16 cellular contexts compared by ENCODE assay signal in genomic region chr4:101119141-101119540, GRCh38.
DNase-seq lines count a peak whose midpoint lies in the region; ATAC-seq, FAIRE-seq and TF ChIP-seq lines count a peak whose summit lies in the region.
"Had no signal": no experiment of that assay in that cellular context is flagged by ENCODE, and none has a peak within 500 bp of the region (broad histone marks: within the 10 kb centered on the region; RNA-seq: fewer than 3 reads in every experiment).

No MANE protein-coding gene starts in this region.

- CTCF ChIA-PET in GM12878 (lab: Yijun Ruan, JAX) = interaction anchor here (0.7 to 1.5 kb wide), 4 partner anchors 10 to 1026 kb away, joined by 3 to 5 read pairs (median 4); no protein-coding TSS in a partner anchor

- H3K4me3 ChIP-seq in GM12878 (no peak overlapping the region), small intestine (ENCODE audit: low read depth in 1 of 2, low read length in 2 of 2) (no peak overlapping the region), left ventricle myocardium inferior (no peak overlapping the region), GM23248 (no peak overlapping the region)
- H3K4me3 ChIP-seq: A549, BLaER1 had no signal

- H3F3A ChIP-seq in GM23248 (ENCODE audit: insufficient read depth) = 0 out of 2 replicates have a peak, but pooled peaks cover 6% of the 10 kb centered on the region

- no peak for TF ChIP-seq EP300 in GM12878 (IDR thresholded peaks at IDR 0.05; ENCODE audit: borderline replicate concordance in 1 of 2, control insufficient read depth in 1 of 2, low read depth in 2 of 2, low read length in 2 of 2)

- SMC1A ChIA-PET in GM12878 (lab: Charles Lee; ENCODE audit: uncharacterized antibody, unreplicated experiment) = interaction anchor here (0.6 to 1.2 kb wide), 3 partner anchors 16 to 104 kb away, joined by 3 to 4 read pairs (median 3); no protein-coding TSS in a partner anchor

- no peaks in the 10 kb centered on the region for H3K79me2 ChIP-seq in GM12878 (ENCODE audit: control insufficient read depth, insufficient read depth, low read length)
- peaks cover 57% of the 10 kb centered on the region for H3K79me2 ChIP-seq in GM23248 (ENCODE audit: insufficient read depth)

- H4K20me1 ChIP-seq in GM12878 (ENCODE audit: control insufficient read depth, insufficient read depth) (no peaks in the 10 kb centered on the region), GM23248 (ENCODE audit: insufficient read depth) (no peaks in the 10 kb centered on the region)
- H4K20me1 ChIP-seq: BLaER1 had no signal

- no peaks in the 10 kb centered on the region for H3K36me3 ChIP-seq in GM12878 (ENCODE audit: control insufficient read depth in 2 of 2, insufficient read depth in 2 of 2, low read length in 1 of 2)
- H3K36me3 ChIP-seq in small intestine (ENCODE audit: control insufficient read depth in 2 of 2, insufficient read depth in 2 of 2, low read length in 2 of 2) = no peaks in the 10 kb centered on the region
- H3K36me3 ChIP-seq in left ventricle myocardium inferior = no peaks in the 10 kb centered on the region
- H3K36me3 ChIP-seq in GM23248 (ENCODE audit: low read depth) = no peaks in the 10 kb centered on the region
- H3K36me3 ChIP-seq: BLaER1 had no signal

- no peak for TF ChIP-seq RAD21 in GM12878 (IDR thresholded peaks at IDR 0.05; ENCODE audit: insufficient read depth, low read depth, low read length)

- no peak overlapping the region for H3K9ac ChIP-seq in GM12878 (ENCODE audit: control insufficient read depth, insufficient read depth, low read length)
- no peak overlapping the region for H3K9ac ChIP-seq in GM23248
- H3K9ac ChIP-seq: BLaER1, KMS-11 had no signal

- no peak for ATAC-seq in GM12878
- ATAC-seq: A549 had no signal

- no peak for TF ChIP-seq POLR2A in GM12878 (IDR thresholded peaks at IDR 0.05; ENCODE audit: low read depth, low read length)

- H2AFZ ChIP-seq in GM12878 (ENCODE audit: control insufficient read depth, low read depth, low read length) (no peak overlapping the region), GM23248 (no peak overlapping the region)

- BruUV-seq in GM12878 (replicated peaks; lab: Mats Ljungman, UMichigan) = no TSS peak

- RAD21 ChIA-PET in GM12878 (lab: Charles Lee; ENCODE audit: unreplicated experiment) = no interaction called here

- no peaks in the 10 kb centered on the region for H3K9me2 ChIP-seq in GM23248 (ENCODE audit: insufficient read depth)

- no peak overlapping the region for H3K27ac ChIP-seq in GM12878 (ENCODE audit: control insufficient read depth, insufficient read depth)
- no peak overlapping the region for H3K27ac ChIP-seq in small intestine (ENCODE audit: low read depth in 1 of 2, low read length in 1 of 2)
- H3K27ac ChIP-seq in left ventricle myocardium inferior (replicated peaks) = no peak overlapping the region
- no peak overlapping the region for H3K27ac ChIP-seq in GM23248
- H3K27ac ChIP-seq: A549, BLaER1, KMS-11 had no signal

- FAIRE-seq in D721Med (lab: Jason Lieb, UNC) (peak; percentile 56), GM12878 (lab: Jason Lieb, UNC) (peak; percentile 68), frontal cortex (lab: Jason Lieb, UNC) (peak; percentile 91), small intestine (lab: Jason Lieb, UNC) (peak; percentile 65)
- FAIRE-seq: A549, G401.6 had no signal

- POLR2A ChIA-PET in GM12878 (lab: Charles Lee) = no interaction called here

- intact Hi-C loops in GM12878 (cut with micrococcal nuclease; ENCODE audit: unreplicated experiment) (no loop called here), left ventricle myocardium inferior (cut with micrococcal nuclease) (no loop called here)

- H3K4me2 ChIP-seq in GM12878 (ENCODE audit: control insufficient read depth, insufficient read depth) (no peak overlapping the region), GM23248 (ENCODE audit: unreplicated experiment) (no peak overlapping the region)
- H3K4me2 ChIP-seq: A549, BLaER1, KMS-11 had no signal

- H3K27me3 ChIP-seq in GM12878 (replicated peaks in 1 of 2; ENCODE audit: control insufficient read depth in 2 of 2, insufficient read depth in 2 of 2, low read length in 1 of 2) (no peaks in the 10 kb centered on the region), small intestine (ENCODE audit: control insufficient read depth in 2 of 2, insufficient read depth in 2 of 2, low read length in 2 of 2) (no peaks in the 10 kb centered on the region), left ventricle myocardium inferior (ENCODE audit: low read depth) (no peaks in the 10 kb centered on the region), GM23248 (replicated peaks; ENCODE audit: insufficient read depth) (no peaks in the 10 kb centered on the region)
- H3K27me3 ChIP-seq: BLaER1 had no signal

- in situ Hi-C loops in GM12878 (cut with MboI) (no loop called here), GM23248 (cut with MboI) (no loop called here)

- whole genome bisulfite sequencing in GM12878 (ENCODE audit: insufficient coverage, insufficient replicate concordance, low lambda C conversion rate, missing lambda C conversion rate) = 82% methylated on average over 3 of the region's 3 CpGs
- WGBS in small intestine, 3 donors = 96 to 99% (median 97%) methylated on average over 3 of the region's 3 CpGs
- 93 to 97% methylated on average over 3 of the region's 3 CpGs for WGBS in GM23248 (ENCODE audit: low coverage in 1 of 2, low lambda C conversion rate in 2 of 2, missing lambda C conversion rate in 2 of 2), 2 experiments

- DNase-seq in D721Med (ENCODE audit: insufficient read length, low spot score) = no peak
- DNase-seq in GM12878 (ENCODE audit: low read depth, low spot score) = no peak
- no peak for DNase-seq in frontal cortex (ENCODE audit: low spot score in 2 of 2)
- no peak for DNase-seq in small intestine
- no peak for DNase-seq in NCI-H2081 (lab: John Stamatoyannopoulos, UW)
- no peak for DNase-seq in left ventricle myocardium inferior
- no peak for DNase-seq in GM23248
- DNase-seq in putamen (ENCODE audit: low spot score) = no peak
- DNase-seq: AML-193; CD4-positive, alpha-beta memory T cell; GOT3; H9 had no signal

- TF ChIP-seq CTCF in D721Med (IDR thresholded peaks at IDR 0.05; ENCODE audit: insufficient read depth, missing control alignments) (no peak), GM12878 (IDR thresholded peaks at IDR 0.05 in 2 of 3, conservative IDR thresholded peaks at IDR 0.05 in 1 of 3; ENCODE audit: control insufficient read depth in 2 of 3, extremely low read depth in 1 of 3, insufficient read depth in 1 of 3, low read depth in 3 of 3, low read length in 3 of 3) (no peak), left ventricle myocardium inferior (IDR thresholded peaks at IDR 0.05; ENCODE audit: borderline replicate concordance) (no peak)

- no peaks in the 10 kb centered on the region for H3K9me3 ChIP-seq in GM12878 (replicated peaks; ENCODE audit: control insufficient read depth, insufficient read depth, low read length)
- H3K9me3 ChIP-seq in small intestine (ENCODE audit: control insufficient read depth, low read depth) = no peaks in the 10 kb centered on the region
- H3K9me3 ChIP-seq in left ventricle myocardium inferior (replicated peaks) = no peaks in the 10 kb centered on the region
- H3K9me3 ChIP-seq in GM23248 (ENCODE audit: low read depth) = no peaks in the 10 kb centered on the region
- H3K9me3 ChIP-seq: A549, BLaER1 had no signal

- H3K4me1 ChIP-seq in GM12878 (ENCODE audit: control insufficient read depth, insufficient read depth, low read length) (no peaks in the 10 kb centered on the region), small intestine (ENCODE audit: control insufficient read depth in 2 of 2, insufficient read depth in 1 of 2, low read depth in 1 of 2, low read length in 1 of 2) (no peaks in the 10 kb centered on the region), left ventricle myocardium inferior (peaks cover 6% of the 10 kb centered on the region), GM23248 (ENCODE audit: insufficient read depth) (peaks cover 14% of the 10 kb centered on the region)
- H3K4me1 ChIP-seq: BLaER1 had no signal

TF ChIP-seq in GM12878, 131 proteins besides CTCF, POLR2A, EP300 and RAD21:
- TF ChIP-seq MYC (IDR thresholded peaks at IDR 0.05; ENCODE audit: insufficient read depth, insufficient read length, insufficient replicate concordance, low read length, severe bottlenecking) = no peak
- no peak for TF ChIP-seq SMARCA5 (IDR thresholded peaks at IDR 0.05)
- no peak for TF ChIP-seq BHLHE40 (IDR thresholded peaks at IDR 0.05; ENCODE audit: borderline replicate concordance in 1 of 2, low read depth in 2 of 2, low read length in 1 of 2)
- TF ChIP-seq GABPA (IDR thresholded peaks at IDR 0.05; ENCODE audit: low read depth) = no peak
- TF ChIP-seq TCF7 (IDR thresholded peaks at IDR 0.05; ENCODE audit: borderline replicate concordance) = no peak
- TF ChIP-seq ZZZ3 (IDR thresholded peaks at IDR 0.05; ENCODE audit: control insufficient read depth, insufficient read length, low read depth) = no peak
- TF ChIP-seq ATF7 (IDR thresholded peaks at IDR 0.05; ENCODE audit: low read depth) = no peak
- TF ChIP-seq ZNF622 (IDR thresholded peaks at IDR 0.05) = no peak
- TF ChIP-seq JUNB (IDR thresholded peaks at IDR 0.05) = no peak
- no peak for TF ChIP-seq PAX8 (IDR thresholded peaks at IDR 0.05)
- TF ChIP-seq SP1 (IDR thresholded peaks at IDR 0.05; ENCODE audit: low read depth, low read length) = no peak
TF ChIP-seq in GM12878: peak in this region for 0.
